Comparison of ENCODE assay signal across 8 cellular contexts in the genomic region with DNA sequence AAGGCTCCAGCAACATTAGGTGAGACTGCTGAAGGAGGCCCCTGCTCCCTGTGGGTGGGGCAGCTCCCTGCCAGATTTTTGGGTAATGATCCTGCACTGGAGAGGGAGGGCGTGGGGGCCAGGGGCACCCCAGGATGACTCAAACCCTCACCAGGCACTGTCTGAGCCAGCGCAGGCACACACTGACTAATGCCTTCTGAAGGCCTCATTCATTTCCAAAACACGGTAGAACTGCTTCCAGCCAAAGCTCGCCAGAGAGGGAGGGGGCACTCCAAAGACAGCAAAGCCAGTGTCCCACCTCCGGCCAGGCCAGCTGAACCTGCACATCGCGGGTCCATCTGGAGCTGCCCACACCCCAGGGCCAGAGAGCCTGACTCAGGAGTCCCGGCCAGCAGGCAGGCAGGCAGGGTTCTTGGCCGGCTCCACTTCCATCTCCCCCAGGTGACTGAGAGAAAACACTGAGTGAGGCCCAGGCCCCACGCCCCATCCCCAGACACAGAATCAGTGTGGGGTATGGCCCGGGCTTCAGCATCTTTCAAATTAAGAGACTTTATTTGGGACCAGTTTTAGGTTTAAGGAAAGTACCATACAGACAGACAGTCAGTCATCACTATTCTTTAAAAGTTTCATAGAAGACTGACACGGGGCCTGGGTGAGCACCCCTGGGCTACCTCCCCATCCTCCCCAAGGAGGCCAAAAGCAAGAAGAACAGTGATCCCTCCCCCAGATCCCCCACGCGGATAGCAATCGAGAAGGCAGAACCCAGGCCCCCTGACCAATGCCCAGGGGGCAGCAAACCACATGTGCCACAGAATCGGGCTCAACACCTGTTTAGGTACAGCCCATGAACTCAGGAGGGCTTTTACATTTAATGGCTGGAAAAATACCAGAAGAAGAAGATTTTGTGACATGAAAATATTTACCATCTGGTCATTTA. TPM values are rescaled to one million over a fixed set of nuclear protein-coding genes. Genes with fewer than 3 reads are reported as not detected.
DNase-seq lines count a peak whose midpoint lies in the region; ATAC-seq and TF ChIP-seq lines count a peak whose summit lies in the region.

No MANE protein-coding gene starts in this region.

- DNase-seq in T-helper 2 cell = peak in 3 of 5 experiments; percentile 27 to 79 (median 74)
- no peak for DNase-seq in breast epithelium (ENCODE audit: low spot score in 2 of 2)
- peak; percentile 22 for DNase-seq in midbrain (lab: John Stamatoyannopoulos, UW)
- DNase-seq in UCSD-AML1 (lab: John Stamatoyannopoulos, UW; ENCODE audit: unreplicated experiment) = no peak
- DNase-seq in Ammon's horn (ENCODE audit: low spot score) = no peak

- ATAC-seq in GM21423 (IDR thresholded peaks at IDR 0.05; ENCODE audit: unreplicated experiment) = no peak

- H3K9me3 ChIP-seq in breast epithelium = no peaks in the 10 kb centered on the region
- no peaks in the 10 kb centered on the region for H3K9me3 ChIP-seq in stomach smooth muscle (ENCODE audit: control insufficient read depth in 2 of 2, low read length in 2 of 2)

- H3K4me3 ChIP-seq in GM08714 (ENCODE audit: low read length) (peak overlapping the region; percentile 66; the same call in 1 of the 2 replicates), breast epithelium (peak overlapping the region; percentile 75 to 100 (median 84)), stomach smooth muscle (ENCODE audit: low read length in 2 of 2) (peak overlapping the region; percentile 65 to 79)

- peak overlapping the region; percentile 82 to 83 for H3K9ac ChIP-seq in stomach smooth muscle (ENCODE audit: low read length in 2 of 2)

- H3K36me3 ChIP-seq in breast epithelium = no peaks in the 10 kb centered on the region
- H3K36me3 ChIP-seq in stomach smooth muscle (ENCODE audit: control insufficient read depth in 2 of 2, insufficient read depth in 2 of 2, low read length in 2 of 2) = no peaks in the 10 kb centered on the region

- intact Hi-C loops in breast epithelium (cut with DNase I; ENCODE audit: low total_unique reads) = loop anchor here (5.0 kb wide), 1 partner anchor 40 kb away; no protein-coding TSS in a partner anchor

- peak overlapping the region; percentile 94 to 99 for H3K27ac ChIP-seq in breast epithelium
- H3K27ac ChIP-seq in stomach smooth muscle (ENCODE audit: low read length) = peak overlapping the region; percentile 93

- TF ChIP-seq CTCF in breast epithelium (IDR thresholded peaks at IDR 0.05) = no peak

- no peaks in the 10 kb centered on the region for H3K27me3 ChIP-seq in breast epithelium
- no peaks in the 10 kb centered on the region for H3K27me3 ChIP-seq in stomach smooth muscle (ENCODE audit: control insufficient read depth in 1 of 2, insufficient read depth in 2 of 2, low read length in 2 of 2)

- peaks cover 6% of the 10 kb centered on the region in 2 donors for H3K4me1 ChIP-seq in breast epithelium
- peaks cover 74% of the 10 kb centered on the region for H3K4me1 ChIP-seq in stomach smooth muscle (ENCODE audit: control insufficient read depth, insufficient read depth, low read length)

- TF ChIP-seq POLR2A in breast epithelium (IDR thresholded peaks at IDR 0.05) = no peak

RNA-seq across cellular contexts. Expression of gene PIEZO1, which starts 2.3 kb away (rescaled TPM):
- 100 to 1,000 TPM in 2 of 3 donors, 10 to 100 TPM in 1; 90.7 to 181 (median 135) TPM for total RNA-seq in breast epithelium

RNA-seq across cellular contexts. Expression of gene CDT1, which starts 20.9 kb away (rescaled TPM):
- 1 to 10 TPM; 1.3 to 3.3 (median 3.2) TPM for total RNA-seq in breast epithelium

RNA-seq across cellular contexts. Expression of gene APRT, which starts 29.0 kb away (rescaled TPM):
- total RNA-seq in breast epithelium = 100 to 1,000 TPM in 2 of 3 donors, 10 to 100 TPM in 1; 93.8 to 152 (median 126) TPM

Comparison
In these comparisons a context has a peak if more than half of its experiments do, and no peak if none do; other contexts are left out.
1. DNase-seq: peak in T-helper 2 cell (3 of 5) and midbrain (single experiment); none in breast epithelium (0 of 2), UCSD-AML1 (single experiment) and Ammon's horn (single experiment).
2. Peak in every context shown above with its lines, with median percentiles within 50 percentile points of each other: H3K4me3 ChIP-seq.